ENCODE assay signal across 22 cellular contexts in genomic region chr13:106499113-106499512, GRCh38. TPM values are rescaled to one million over a fixed set of nuclear protein-coding genes. Genes with fewer than 3 reads are reported as not detected.
A peak's percentile ranks its signal among the peaks of the same experiment; 100 is the strongest.
DNase-seq lines count a peak whose midpoint lies in the region; ATAC-seq, FAIRE-seq and TF ChIP-seq lines count a peak whose summit lies in the region.
"Had no signal": no experiment of that assay in that cellular context is flagged by ENCODE, and none has a peak within 500 bp of the region (broad histone marks: within the 10 kb centered on the region; RNA-seq: fewer than 3 reads in every experiment).

No MANE protein-coding gene starts in this region.

- H3K79me2 ChIP-seq in GM23338 (replicated peaks; ENCODE audit: insufficient read depth) (peaks cover 40% of the 10 kb centered on the region), SK-N-SH (ENCODE audit: insufficient read depth) (no peaks in the 10 kb centered on the region), endothelial cell of umbilical vein (ENCODE audit: control insufficient read depth, insufficient read depth, low read length) (peaks cover 2% of the 10 kb centered on the region)

- H3K9me1 ChIP-seq in endothelial cell of umbilical vein (replicated peaks; ENCODE audit: control insufficient read depth, extremely low read depth, insufficient read depth, low read length) = no peaks in the 10 kb centered on the region

- H3K4me3 Mint-ChIP-seq in GM23338 = no peak overlapping the region
- H3K4me3 Mint-ChIP-seq: activated CD8-positive, alpha-beta T cell treated with anti-CD3 and anti-CD28 coated beads for 36 hours; activated naive CD4-positive, alpha-beta T cell treated with anti-CD3 and anti-CD28 coated beads, Interleukin-2, amount 10 ng/mL, durations not matched to agents 7 days and 5 days; activated T-cell treated with anti-CD3 and anti-CD28 coated beads, Interleukin-2, amount 50 U/mL, for 24 hours had no signal

- ATAC-seq in GM23338 = peak; percentile 29; the same call in 2 of the 3 replicates
- ATAC-seq in HG03135 (IDR thresholded peaks at IDR 0.05; ENCODE audit: unreplicated experiment) = no peak
- ATAC-seq: activated CD8-positive, alpha-beta T cell treated with anti-CD3 and anti-CD28 coated beads for 36 hours; HepG2 had no signal

- POLR2A ChIA-PET in SK-N-SH (lab: Yijun Ruan, JAX) (no interaction called here), endothelial cell of umbilical vein (lab: Charles Lee) (interaction anchor here (0.6 kb wide), 1 partner anchor 374 kb away, joined by 3 read pairs; no protein-coding TSS in a partner anchor)

- peaks cover 46% of the 10 kb centered on the region for H3K4me1 ChIP-seq in GM23338 (ENCODE audit: insufficient read depth)
- H3K4me1 ChIP-seq in SK-N-SH (ENCODE audit: control insufficient read depth in 1 of 2, insufficient read depth in 2 of 2, low read depth in 1 of 2, low read length in 1 of 2) = peaks cover 18 to 24% of the 10 kb centered on the region in 2 experiments
- H3K4me1 ChIP-seq in endothelial cell of umbilical vein (ENCODE audit: control insufficient read depth, extremely low read depth, insufficient read depth, low read length) = peaks cover 37% of the 10 kb centered on the region
- peaks cover 0 to 56% (median 48%) of the 10 kb centered on the region in 4 donors for H3K4me1 ChIP-seq in sigmoid colon
- no peaks in the 10 kb centered on the region for H3K4me1 ChIP-seq in ovary (ENCODE audit: insufficient read depth)

- FAIRE-seq in endothelial cell of umbilical vein (lab: Jason Lieb, UNC) = no peak
- FAIRE-seq: colon, GM18507, HepG2 had no signal

- TF ChIP-seq RAD21 in SK-N-SH (IDR thresholded peaks at IDR 0.05; ENCODE audit: low read length) = no peak

- no TSS peak for BruUV-seq in endothelial cell of umbilical vein (replicated peaks; lab: Mats Ljungman, UMichigan)

- H4K20me1 ChIP-seq in GM23338 (replicated peaks; ENCODE audit: insufficient read depth) (no peaks in the 10 kb centered on the region), SK-N-SH (ENCODE audit: insufficient read depth) (no peaks in the 10 kb centered on the region), endothelial cell of umbilical vein (replicated peaks; ENCODE audit: control insufficient read depth, extremely low read depth, insufficient read depth, low read length) (no peaks in the 10 kb centered on the region)

- dilution Hi-C loops in endothelial cell of umbilical vein (cut with MboI; ENCODE audit: extremely low pct_ligation_motif_present, low sequenced_read_pairs) = no loop called here

- no peak for TF ChIP-seq POLR2A in endothelial cell of umbilical vein (IDR thresholded peaks at IDR 0.05; ENCODE audit: low read depth, low read length)
- TF ChIP-seq POLR2A in sigmoid colon (IDR thresholded peaks at IDR 0.05) = no peak
- TF ChIP-seq POLR2A in ovary (IDR thresholded peaks at IDR 0.05) = no peak

- H3K9me2 ChIP-seq in GM23338 (ENCODE audit: insufficient read depth) (no peaks in the 10 kb centered on the region), SK-N-SH (no peaks in the 10 kb centered on the region)

- H2AFZ ChIP-seq in GM23338 (no peak overlapping the region), SK-N-SH (ENCODE audit: low read depth) (0 out of 2 replicates have a peak overlapping the region, but pooled peaks have one; percentile 5), endothelial cell of umbilical vein (ENCODE audit: low read depth, low read length) (no peak overlapping the region)
- H2AFZ ChIP-seq: GM23248 had no signal

- H3K9ac ChIP-seq in SK-N-SH (no peak overlapping the region; the same call in 1 of the 2 replicates), endothelial cell of umbilical vein (replicated peaks; ENCODE audit: extremely low read depth, insufficient read depth, low read length) (no peak overlapping the region)
- H3K9ac ChIP-seq: GM23248 had no signal

- no peaks in the 10 kb centered on the region for H3K9me3 ChIP-seq in SK-N-SH
- no peaks in the 10 kb centered on the region for H3K9me3 ChIP-seq in endothelial cell of umbilical vein (replicated peaks; ENCODE audit: control insufficient read depth, insufficient read depth, low read length)
- no peaks in the 10 kb centered on the region for H3K9me3 ChIP-seq in sigmoid colon
- H3K9me3 ChIP-seq in ovary = no peaks in the 10 kb centered on the region
- H3K9me3 ChIP-seq: MG63, suprapubic skin had no signal

- no peak for DNase-seq in GM23338 (ENCODE audit: low spot score)
- DNase-seq in SK-N-SH = no peak
- DNase-seq in endothelial cell of umbilical vein (ENCODE audit: low read depth, low spot score) = no peak
- no peak for DNase-seq in sigmoid colon
- no peak for DNase-seq in ovary
- DNase-seq in H7 = no peak
- no peak for DNase-seq in activated CD8-positive, alpha-beta memory T cell treated with anti-CD3 and anti-CD28 coated beads for 24 hours
- DNase-seq: activated naive CD4-positive, alpha-beta T cell treated with anti-CD3 and anti-CD28 coated beads, Interleukin-2, amount 10 ng/mL, durations not matched to agents 7 days and 5 days; activated T-cell treated with anti-CD3 and anti-CD28 coated beads, Interleukin-2, amount 50 U/mL, for 24 hours; GM23248; left cardiac atrium; MG63; NCI-H1436 treated with DMSO at 0.1 percent for 48 hours; NCI-H2171 treated with DMSO at 0.1 percent for 48 hours; retina; stimulated activated CD4-positive, alpha-beta T cell treated with anti-CD3 and anti-CD28 coated beads, Interleukin-12 subunit alpha, Interleukin-12 subunit beta, amount 100 ng/mL, for 4 hours had no signal

- no peak for TF ChIP-seq CTCF in GM23338 (conservative IDR thresholded peaks at IDR 0.05; ENCODE audit: low read depth in 2 of 2)
- no peak for TF ChIP-seq CTCF in SK-N-SH (IDR thresholded peaks at IDR 0.05)
- no peak for TF ChIP-seq CTCF in endothelial cell of umbilical vein (IDR thresholded peaks at IDR 0.05; ENCODE audit: extremely low read depth in 1 of 2, insufficient read depth in 1 of 2, low read depth in 1 of 2, low read length in 2 of 2)
- TF ChIP-seq CTCF in sigmoid colon (IDR thresholded peaks at IDR 0.05) = no peak
- no peak for TF ChIP-seq CTCF in ovary (IDR thresholded peaks at IDR 0.05)

- peaks cover 4% of the 10 kb centered on the region for H3K36me3 Mint-ChIP-seq in GM23338 (ENCODE audit: low read depth)
- H3K36me3 Mint-ChIP-seq: activated naive CD4-positive, alpha-beta T cell treated with anti-CD3 and anti-CD28 coated beads, Interleukin-2, amount 10 ng/mL, durations not matched to agents 7 days and 5 days had no signal

- peak overlapping the region; percentile 91 for H3K27ac Mint-ChIP-seq in GM23338
- H3K27ac Mint-ChIP-seq: activated CD8-positive, alpha-beta T cell treated with anti-CD3 and anti-CD28 coated beads for 36 hours; activated naive CD4-positive, alpha-beta T cell treated with anti-CD3 and anti-CD28 coated beads, Interleukin-2, amount 10 ng/mL, durations not matched to agents 7 days and 5 days; activated T-cell treated with anti-CD3 and anti-CD28 coated beads, Interleukin-2, amount 50 U/mL, for 24 hours had no signal

- CTCF ChIA-PET in SK-N-SH (lab: Yijun Ruan, JAX) (no interaction called here), endothelial cell of umbilical vein (lab: Charles Lee) (interaction anchor here (0.9 to 1.0 kb wide), 2 partner anchors 8 to 11 kb away, joined by 3 to 4 read pairs; no protein-coding TSS in a partner anchor)

- no peaks in the 10 kb centered on the region for H3K27me3 ChIP-seq in GM23338 (ENCODE audit: insufficient read depth)
- H3K27me3 ChIP-seq in SK-N-SH (ENCODE audit: insufficient read depth) = no peaks in the 10 kb centered on the region
- no peaks in the 10 kb centered on the region for H3K27me3 ChIP-seq in endothelial cell of umbilical vein (ENCODE audit: control insufficient read depth in 2 of 2, insufficient read depth in 2 of 2, low read length in 2 of 2)
- no peaks in the 10 kb centered on the region for H3K27me3 ChIP-seq in sigmoid colon
- no peaks in the 10 kb centered on the region for H3K27me3 ChIP-seq in ovary
- no peaks in the 10 kb centered on the region for H3K27me3 ChIP-seq in H7 (ENCODE audit: control insufficient read depth, insufficient read depth, low read length)
- H3K27me3 ChIP-seq: MG63, suprapubic skin had no signal

- intact Hi-C loops in endothelial cell of umbilical vein (cut with micrococcal nuclease) (loop anchor here (10.0 kb wide), 2 partner anchors 384 to 414 kb away; no protein-coding TSS in a partner anchor), sigmoid colon (cut with DNase I) (no loop called here), ovary (cut with DNase I) (no loop called here)

- 71% methylated on average over 2 of the region's 2 CpGs for WGBS in SK-N-SH (ENCODE audit: low lambda C conversion rate)
- 73 to 86% methylated on average over 2 of the region's 2 CpGs for WGBS in sigmoid colon, 2 donors
- WGBS in ovary, 3 donors = 87 to 94% (median 92%) methylated on average over 2 of the region's 2 CpGs

- H3K4me2 ChIP-seq in GM23338 (peak overlapping the region; percentile 6; the same call in 1 of the 2 replicates), SK-N-SH (peak overlapping the region; percentile 45), endothelial cell of umbilical vein (ENCODE audit: insufficient read depth, low read length) (peak overlapping the region; percentile 2)

- H3K36me3 ChIP-seq in GM23338 (ENCODE audit: insufficient read depth) (no peaks in the 10 kb centered on the region), SK-N-SH (replicated peaks in 1 of 2; ENCODE audit: control insufficient read depth in 1 of 2, insufficient read depth in 2 of 2, low read length in 1 of 2) (peaks cover 5 to 7% of the 10 kb centered on the region in 2 experiments), endothelial cell of umbilical vein (ENCODE audit: control insufficient read depth in 2 of 2, extremely low read depth in 1 of 2, insufficient read depth in 2 of 2, low read length in 2 of 2) (peaks cover 5 to 8% of the 10 kb centered on the region in 2 experiments), sigmoid colon (peaks cover 0 to 6% (median 0%) of the 10 kb centered on the region in 4 donors), ovary (no peaks in the 10 kb centered on the region), H7 (replicated peaks; ENCODE audit: control insufficient read depth, insufficient read depth, low read length) (no peaks in the 10 kb centered on the region)
- H3K36me3 ChIP-seq: MG63 had no signal

- no peak overlapping the region for H3K4me3 ChIP-seq in GM23338
- H3K4me3 ChIP-seq in SK-N-SH (ENCODE audit: low read depth in 2 of 2, low read length in 1 of 2) = no peak overlapping the region
- H3K4me3 ChIP-seq in endothelial cell of umbilical vein (replicated peaks in 1 of 3; ENCODE audit: insufficient read depth in 1 of 3, low read depth in 1 of 3, low read length in 3 of 3) = no peak overlapping the region
- peak overlapping the region in 1 of 4 donors; percentile 24 for H3K4me3 ChIP-seq in sigmoid colon
- no peak overlapping the region for H3K4me3 ChIP-seq in ovary
- H3K4me3 ChIP-seq in H7 (ENCODE audit: insufficient read depth, low read depth, low read length) = no peak overlapping the region
- H3K4me3 ChIP-seq: GM23248, MG63, suprapubic skin had no signal

- no peaks in the 10 kb centered on the region for H3F3A ChIP-seq in GM23338 (replicated peaks; ENCODE audit: low read depth)
- peaks cover 16% of the 10 kb centered on the region for H3F3A ChIP-seq in SK-N-SH (replicated peaks; ENCODE audit: insufficient read depth)

- H3K9me3 Mint-ChIP-seq in GM23338 = no peaks in the 10 kb centered on the region
- H3K9me3 Mint-ChIP-seq: activated CD8-positive, alpha-beta T cell treated with anti-CD3 and anti-CD28 coated beads for 36 hours; activated naive CD4-positive, alpha-beta T cell treated with anti-CD3 and anti-CD28 coated beads, Interleukin-2, amount 10 ng/mL, durations not matched to agents 7 days and 5 days; activated T-cell treated with anti-CD3 and anti-CD28 coated beads, Interleukin-2, amount 50 U/mL, for 24 hours had no signal

- peaks cover 49% of the 10 kb centered on the region for H3K4me1 Mint-ChIP-seq in GM23338
- H3K4me1 Mint-ChIP-seq: activated naive CD4-positive, alpha-beta T cell treated with anti-CD3 and anti-CD28 coated beads, Interleukin-2, amount 10 ng/mL, durations not matched to agents 7 days and 5 days had no signal

- TF ChIP-seq EP300 in SK-N-SH (IDR thresholded peaks at IDR 0.05; ENCODE audit: borderline replicate concordance in 1 of 2, low read depth in 1 of 2, low read length in 1 of 2) = no peak
- TF ChIP-seq EP300 in sigmoid colon (IDR thresholded peaks at IDR 0.05) = no peak
- TF ChIP-seq EP300 in ovary (IDR thresholded peaks at IDR 0.05) = no peak

- H3K27me3 Mint-ChIP-seq in GM23338 (ENCODE audit: insufficient read depth, low read depth, poor library complexity) = peaks cover 1% of the 10 kb centered on the region

- H3K27ac ChIP-seq in GM23338 (ENCODE audit: low read depth) = no peak overlapping the region
- peak overlapping the region in 1 of 2 experiments; percentile 48; a peak in 2 of 4 replicates for H3K27ac ChIP-seq in SK-N-SH (ENCODE audit: low read depth in 2 of 2, low read length in 1 of 2)
- H3K27ac ChIP-seq in endothelial cell of umbilical vein (ENCODE audit: insufficient read depth, low read depth, low read length) = no peak overlapping the region
- peak overlapping the region; percentile 21 to 75 (median 71) for H3K27ac ChIP-seq in sigmoid colon
- no peak overlapping the region for H3K27ac ChIP-seq in ovary
- H3K27ac ChIP-seq: GM23248, suprapubic skin had no signal

RNA-seq across cellular contexts. Expression of gene EFNB2, which starts 36.3 kb away (rescaled TPM):
- total RNA-seq in GM23338 (2014; rRNA removed; shearing (Covaris generic)) = 8.3 and 10.9 TPM in 2 replicates
- polyA plus RNA-seq in GM23338 (2016; fragmentation: Nextera tagmentation; extraction: Ambion mirVana) = 5.5 and 5.7 TPM in 2 replicates
- polyA plus RNA-seq in SK-N-SH (2012; rRNA removed) = 2.8 and 3.0 TPM in 2 replicates
- polyA plus RNA-seq in SK-N-SH (2012; cell fraction: cytosol; rRNA removed) = 3.7 and 4.4 TPM in 2 replicates
- polyA plus RNA-seq in SK-N-SH (2012; cell fraction: nucleus; rRNA removed) = 2.7 and 3.6 TPM in 2 replicates
- 69.5 and 80.3 TPM in 2 replicates for total RNA-seq in endothelial cell of umbilical vein
- 42.0 and 50.4 TPM in 2 replicates for polyA plus RNA-seq in endothelial cell of umbilical vein
- 46.0 and 47.8 TPM in 2 replicates for polyA plus RNA-seq in endothelial cell of umbilical vein (2011; cell fraction: cytosol; rRNA removed)
- 125 and 151 TPM in 2 replicates for polyA plus RNA-seq in endothelial cell of umbilical vein (2011; cell fraction: nucleus; rRNA removed)
- 26.2 and 34.6 TPM in 2 replicates for polyA plus RNA-seq in endothelial cell of umbilical vein (2012)
- polyA minus RNA-seq in endothelial cell of umbilical vein = 97.3 and 109 TPM in 2 replicates
- polyA minus RNA-seq in endothelial cell of umbilical vein (2011; cell fraction: cytosol; rRNA and poly(A)+ RNA removed) = 0.51 TPM
- polyA minus RNA-seq in endothelial cell of umbilical vein (2011; cell fraction: nucleus; rRNA and poly(A)+ RNA removed) = 147 and 153 TPM in 2 replicates
- total RNA-seq in sigmoid colon = 10 to 100 TPM in 3 of 4 donors, 1 to 10 TPM in 1; 7.2 to 15.0 (median 11.6) TPM
- polyA plus RNA-seq in sigmoid colon = 10 to 100 TPM in 2 of 3 donors, 1 to 10 TPM in 1; 9.6 to 36.1 (median 13.4) TPM
- 10 to 100 TPM in 3 of 7 donors, 1 to 10 TPM in 4; 3.7 to 33.2 (median 8.7) TPM for total RNA-seq in ovary
- 10 to 100 TPM; 13.5 to 25.3 TPM for polyA plus RNA-seq in ovary
- total RNA-seq in H7 (2014; rRNA removed; shearing (Covaris generic)) = 14.7 and 17.1 TPM in 2 replicates

Comparison
In these comparisons a context has a peak if more than half of its experiments do, and no peak if none do; other contexts are left out.
1. H3K27ac ChIP-seq: peak in sigmoid colon (4 of 4); none in GM23338 (single experiment), endothelial cell of umbilical vein (single experiment) and ovary (0 of 2).
2. Peak in every context shown above with its lines, with median percentiles within 50 percentile points of each other: H3K4me2 ChIP-seq.